Comparison of ENCODE assay signal across 8 cellular contexts in genomic region chr14:31207287-31207745, GRCh38. TPM values are rescaled to one million over a fixed set of nuclear protein-coding genes. Genes with fewer than 3 reads are reported as not detected.
DNase-seq lines count a peak whose midpoint lies in the region; ATAC-seq, FAIRE-seq and TF ChIP-seq lines count a peak whose summit lies in the region.

No MANE protein-coding gene starts in this region.

- no peaks in the 10 kb centered on the region; the same call in 1 of the 2 replicates for H3K36me3 ChIP-seq in ES-I3 (ENCODE audit: insufficient read depth, low read length)
- no peaks in the 10 kb centered on the region for H3K36me3 ChIP-seq in MM.1S (replicated peaks; ENCODE audit: insufficient read depth, low read length)
- H3K36me3 ChIP-seq in bronchial epithelial cell (ENCODE audit: control insufficient read depth, insufficient read depth, low read length), result peaks cover 4% of the 10 kb centered on the region
- H3K36me3 ChIP-seq in lower lobe of right lung, result peaks cover 15% of the 10 kb centered on the region
- H3K36me3 ChIP-seq in upper lobe of left lung, result peaks cover 0 to 13% (median 2%) of the 10 kb centered on the region in 4 donors

- H3K4me2 ChIP-seq in MM.1S (ENCODE audit: low read depth, low read length), result no peak overlapping the region

- peak overlapping the region; percentile 97 for H3K9ac ChIP-seq in ES-I3 (ENCODE audit: low read depth, low read length)
- peak overlapping the region; percentile 93 for H3K9ac ChIP-seq in MM.1S (ENCODE audit: low read length)

- peak in 1 of 4 donors; percentile 22 for TF ChIP-seq POLR2A in upper lobe of left lung (IDR thresholded peaks at IDR 0.05)

- H3K9me2 ChIP-seq in MM.1S (replicated peaks; ENCODE audit: insufficient read depth, low read length), result no peaks in the 10 kb centered on the region

- no peaks in the 10 kb centered on the region for H3K27me3 ChIP-seq in MM.1S (replicated peaks; ENCODE audit: insufficient read depth, low read length)
- H3K27me3 ChIP-seq in bronchial epithelial cell (ENCODE audit: control insufficient read depth, insufficient read depth, low read length), result no peaks in the 10 kb centered on the region
- H3K27me3 ChIP-seq in lower lobe of right lung (ENCODE audit: low read depth), result no peaks in the 10 kb centered on the region
- no peaks in the 10 kb centered on the region for H3K27me3 ChIP-seq in upper lobe of left lung

- ATAC-seq in GM21717 (IDR thresholded peaks at IDR 0.05; ENCODE audit: unreplicated experiment) (peak; percentile 34), lower lobe of right lung (peak; percentile 81 to 83), upper lobe of left lung (ENCODE audit: low FRiP score in 2 of 2) (peak; percentile 80 to 86)

- no peak for FAIRE-seq in bronchial epithelial cell (lab: Jason Lieb, UNC)

- H3K9me3 ChIP-seq in ES-I3 (ENCODE audit: control insufficient read depth, insufficient read depth, low read length) (no peaks in the 10 kb centered on the region), MM.1S (replicated peaks; ENCODE audit: insufficient read depth, low read length) (no peaks in the 10 kb centered on the region), lower lobe of right lung (no peaks in the 10 kb centered on the region), upper lobe of left lung (no peaks in the 10 kb centered on the region)

- H3F3A ChIP-seq in MM.1S (ENCODE audit: insufficient read depth, low read length), result peaks cover 19% of the 10 kb centered on the region

- H3K4me1 ChIP-seq in ES-I3 (ENCODE audit: insufficient read depth, low read length) (0 out of 2 replicates have a peak, but pooled peaks cover 4% of the 10 kb centered on the region), MM.1S (ENCODE audit: low read length) (peaks cover 4% of the 10 kb centered on the region; the same call in 1 of the 2 replicates), lower lobe of right lung (peaks cover 34% of the 10 kb centered on the region), upper lobe of left lung (peaks cover 15 to 44% (median 22%) of the 10 kb centered on the region in 4 donors)

- 0% methylated on average over 5 to 11 of the region's 59 CpGs for WGBS in upper lobe of left lung, 2 donors

- H3K4me3 ChIP-seq in MM.1S (ENCODE audit: low read length) (peak overlapping the region; percentile 71), bronchial epithelial cell (ENCODE audit: low read depth, low read length) (peak overlapping the region; percentile 88), lower lobe of right lung (peak overlapping the region; percentile 94), upper lobe of left lung (peak overlapping the region; percentile 66 to 86 (median 75))

- no peaks in the 10 kb centered on the region for H4K20me1 ChIP-seq in MM.1S (ENCODE audit: insufficient read depth, low read length)

- DNase-seq in MM.1S, result no peak
- DNase-seq in bronchial epithelial cell (ENCODE audit: low read depth), result peak; percentile 60
- no peak for DNase-seq in lower lobe of right lung
- DNase-seq in upper lobe of left lung, result no peak
- no peak for DNase-seq in A172 (ENCODE audit: low spot score)
- no peak for DNase-seq in DMS 273 treated with DMSO at 0.1 percent for 48 hours (lab: John Stamatoyannopoulos, UW)

- no peak for TF ChIP-seq EP300 in upper lobe of left lung (IDR thresholded peaks at IDR 0.05)

- no peak for TF ChIP-seq CTCF in MM.1S (IDR thresholded peaks at IDR 0.05; ENCODE audit: low read length)
- no peak for TF ChIP-seq CTCF in bronchial epithelial cell (IDR thresholded peaks at IDR 0.05; ENCODE audit: insufficient read depth, low read length, severe bottlenecking)
- no peak for TF ChIP-seq CTCF in lower lobe of right lung (IDR thresholded peaks at IDR 0.05)
- no peak for TF ChIP-seq CTCF in upper lobe of left lung (IDR thresholded peaks at IDR 0.05)

- H2AFZ ChIP-seq in MM.1S (ENCODE audit: low read length), result peak overlapping the region; percentile 42; the same call in 1 of the 2 replicates

- H3K27ac ChIP-seq in MM.1S (ENCODE audit: low read length), result peak overlapping the region; percentile 98
- peak overlapping the region; percentile 100 for H3K27ac ChIP-seq in lower lobe of right lung
- peak overlapping the region; percentile 98 to 100 (median 99) for H3K27ac ChIP-seq in upper lobe of left lung

- intact Hi-C loops in lower lobe of right lung (cut with DNase I), result no loop called here

- peaks cover 42% of the 10 kb centered on the region for H3K79me2 ChIP-seq in MM.1S (ENCODE audit: low read length)

RNA-seq across cellular contexts. Expression of gene HECTD1, which starts 0.3 kb away (rescaled TPM):
- total RNA-seq in bronchial epithelial cell (291 and 353 TPM in 2 replicates), lower lobe of right lung (166 TPM), upper lobe of left lung (100 to 1,000 TPM; 118 to 326 (median 164) TPM)
- 74.3 and 99.6 TPM in 2 replicates for total RNA-seq in A172 (2014; rRNA removed; shearing (Covaris generic))
